ENCODE assay signal across 8 cellular contexts in the genomic region with DNA sequence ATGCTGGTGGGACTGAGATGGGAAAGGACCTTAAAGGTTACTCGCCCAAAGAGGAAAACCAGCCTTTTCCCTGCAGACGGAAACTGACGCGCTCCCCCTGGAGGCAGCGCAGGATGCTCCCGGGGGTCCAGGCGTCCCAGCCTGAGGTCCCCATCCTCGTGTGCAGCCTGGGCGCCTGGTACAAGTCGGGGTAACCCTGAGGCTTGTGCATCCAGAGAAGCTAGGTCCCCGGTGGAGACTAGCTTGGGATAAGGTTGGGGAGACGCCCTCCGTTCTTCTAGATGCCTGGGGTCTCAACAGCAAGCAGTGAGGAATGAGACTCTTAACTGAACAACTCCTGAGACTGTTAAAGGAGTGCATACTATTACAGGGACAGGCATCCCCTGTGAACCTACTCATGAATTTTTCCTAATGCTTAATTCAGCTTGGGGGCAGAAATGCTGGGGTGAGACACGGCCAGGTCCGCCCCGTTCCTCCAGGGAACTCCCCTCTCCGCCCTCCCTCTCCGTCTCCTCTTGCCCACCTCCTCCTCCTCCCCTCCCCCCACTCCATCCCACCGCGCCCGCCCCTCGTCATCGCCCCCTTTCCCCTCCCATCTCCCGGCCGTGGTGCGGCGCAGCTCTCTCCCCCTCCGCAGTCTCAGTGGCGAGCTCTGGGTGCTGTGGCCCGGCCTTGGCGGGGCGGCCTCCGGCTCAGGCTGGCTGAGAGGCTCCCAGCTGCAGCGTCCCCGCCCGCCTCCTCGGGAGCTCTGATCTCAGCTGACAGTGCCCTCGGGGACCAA. TPM values are rescaled to one million over a fixed set of nuclear protein-coding genes. Genes with fewer than 3 reads are reported as not detected.
DNase-seq lines count a peak whose midpoint lies in the region; ATAC-seq, FAIRE-seq and TF ChIP-seq lines count a peak whose summit lies in the region.

A gene with protein sequence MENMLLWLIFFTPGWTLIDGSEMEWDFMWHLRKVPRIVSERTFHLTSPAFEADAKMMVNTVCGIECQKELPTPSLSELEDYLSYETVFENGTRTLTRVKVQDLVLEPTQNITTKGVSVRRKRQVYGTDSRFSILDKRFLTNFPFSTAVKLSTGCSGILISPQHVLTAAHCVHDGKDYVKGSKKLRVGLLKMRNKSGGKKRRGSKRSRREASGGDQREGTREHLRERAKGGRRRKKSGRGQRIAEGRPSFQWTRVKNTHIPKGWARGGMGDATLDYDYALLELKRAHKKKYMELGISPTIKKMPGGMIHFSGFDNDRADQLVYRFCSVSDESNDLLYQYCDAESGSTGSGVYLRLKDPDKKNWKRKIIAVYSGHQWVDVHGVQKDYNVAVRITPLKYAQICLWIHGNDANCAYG (plus strand): TSS at position 634 of the 781 bp plus-strand sequence. CDS start 10,908 bp downstream, outside the sequence.

- H3K4me1 ChIP-seq in IMR-90 (ENCODE audit: control insufficient read depth, insufficient read depth, low read length) (no peaks in the 10 kb centered on the region; the same call in 1 of the 2 replicates), endothelial cell of umbilical vein (ENCODE audit: control insufficient read depth, extremely low read depth, insufficient read depth, low read length) (peaks cover 9% of the 10 kb centered on the region), upper lobe of right lung (peaks cover 7% of the 10 kb centered on the region)

- H3K9me3 ChIP-seq in IMR-90 (ENCODE audit: control insufficient read depth, insufficient read depth, low read length) (no peaks in the 10 kb centered on the region), endothelial cell of umbilical vein (replicated peaks; ENCODE audit: control insufficient read depth, insufficient read depth, low read length) (no peaks in the 10 kb centered on the region), upper lobe of right lung (no peaks in the 10 kb centered on the region)

- H3K14ac ChIP-seq in IMR-90 (replicated peaks; ENCODE audit: low read depth, low read length) = no peak within 1 kb of the TSS

- H2AK9ac ChIP-seq in IMR-90 (replicated peaks; ENCODE audit: low read depth, low read length, poor library complexity) = no peak within 1 kb of the TSS

- no peaks in the 10 kb centered on the region for H3K36me3 ChIP-seq in IMR-90 (ENCODE audit: control insufficient read depth, insufficient read depth, low read length)
- H3K36me3 ChIP-seq in endothelial cell of umbilical vein (ENCODE audit: control insufficient read depth in 2 of 2, extremely low read depth in 1 of 2, insufficient read depth in 2 of 2, low read length in 2 of 2) = no peaks in the 10 kb centered on the region
- H3K36me3 ChIP-seq in upper lobe of right lung = no peaks in the 10 kb centered on the region

- H3K79me1 ChIP-seq in IMR-90 (ENCODE audit: low read depth in 1 of 2, low read length in 2 of 2) = no peaks in the 10 kb centered on the region

- H2BK5ac ChIP-seq in IMR-90 (ENCODE audit: low read depth, low read length, poor library complexity, severe bottlenecking) = no peak within 1 kb of the TSS

- peak; percentile 91 for ATAC-seq in IMR-90 (ENCODE audit: low read depth)
- ATAC-seq in upper lobe of right lung = peak; percentile 90

- FAIRE-seq in endothelial cell of umbilical vein (lab: Jason Lieb, UNC) = peak; percentile 48

- peak within 1 kb of the TSS; percentile 96 for H3K23ac ChIP-seq in IMR-90 (ENCODE audit: low read depth, low read length)

- H2BK120ac ChIP-seq in IMR-90 (ENCODE audit: low read depth, low read length) = peak within 1 kb of the TSS; percentile 69; the same call in 1 of the 2 replicates

- TF ChIP-seq CTCF in GM12875 (IDR thresholded peaks at IDR 0.05; ENCODE audit: borderline replicate concordance, insufficient read depth, low read depth, low read length) (peak; percentile 74), IMR-90 (conservative IDR thresholded peaks at IDR 0.05; ENCODE audit: low read depth, low read length) (peak; percentile 69), endothelial cell of umbilical vein (IDR thresholded peaks at IDR 0.05; ENCODE audit: extremely low read depth in 1 of 2, insufficient read depth in 1 of 2, low read depth in 1 of 2, low read length in 2 of 2) (peak; percentile 83 to 90), upper lobe of right lung (IDR thresholded peaks at IDR 0.05) (peak; percentile 72)

- no peak within 1 kb of the TSS; the same call in 2 of the 3 replicates for H2BK15ac ChIP-seq in IMR-90 (ENCODE audit: low read depth, low read length)

- POLR2A ChIA-PET in IMR-90 (lab: Charles Lee; ENCODE audit: unreplicated experiment) = no interaction called here
- POLR2A ChIA-PET in endothelial cell of umbilical vein (lab: Charles Lee) = interaction anchor here (0.7 kb wide), 2 partner anchors 111 to 445 kb away, joined by 4 to 12 read pairs; no protein-coding TSS in a partner anchor

- H3K27ac ChIP-seq in IMR-90 (ENCODE audit: insufficient read depth, low read length) = no peak within 1 kb of the TSS
- H3K27ac ChIP-seq in endothelial cell of umbilical vein (ENCODE audit: insufficient read depth, low read depth, low read length) = no peak within 1 kb of the TSS
- peak within 1 kb of the TSS; percentile 27 for H3K27ac ChIP-seq in upper lobe of right lung

- TF ChIP-seq RAD21 in IMR-90 (IDR thresholded peaks at IDR 0.05; ENCODE audit: low read length) = peak; percentile 68

- peak within 1 kb of the TSS; percentile 95 for H3K4me2 ChIP-seq in IMR-90 (ENCODE audit: low read depth, low read length)
- H3K4me2 ChIP-seq in endothelial cell of umbilical vein (ENCODE audit: insufficient read depth, low read length) = peak within 1 kb of the TSS; percentile 90

- H2AK5ac ChIP-seq in IMR-90 (ENCODE audit: low read depth, low read length) = no peak within 1 kb of the TSS

- CTCF ChIA-PET in IMR-90 (lab: Yijun Ruan, JAX) = interaction anchor here (0.6 to 7.0 kb wide), 11 partner anchors 30 to 445 kb away, joined by 3 to 74 read pairs (median 6); partner anchors contain the start of genes DOP1A and UBE3D
- CTCF ChIA-PET in endothelial cell of umbilical vein (lab: Charles Lee) = interaction anchor here (0.6 to 7.0 kb wide), 14 partner anchors 8 to 446 kb away, joined by 3 to 319 read pairs (median 6); partner anchors contain the start of genes DOP1A and UBE3D

- H3K9me1 ChIP-seq in IMR-90 (ENCODE audit: insufficient read depth, low read length) (no peaks in the 10 kb centered on the region), endothelial cell of umbilical vein (replicated peaks; ENCODE audit: control insufficient read depth, extremely low read depth, insufficient read depth, low read length) (no peaks in the 10 kb centered on the region)

- H4K20me1 ChIP-seq in IMR-90 (ENCODE audit: insufficient read depth, low read length) (no peaks in the 10 kb centered on the region), endothelial cell of umbilical vein (replicated peaks; ENCODE audit: control insufficient read depth, extremely low read depth, insufficient read depth, low read length) (no peaks in the 10 kb centered on the region)

- dilution Hi-C loops in IMR-90 (cut with HindIII; ENCODE audit: low sequenced_read_pairs, unreplicated experiment) = loop anchor here (25.0 kb wide), 2 partner anchors 300 to 450 kb away; partner anchors contain the start of genes DOP1A and UBE3D
- dilution Hi-C loops in endothelial cell of umbilical vein (cut with MboI; ENCODE audit: extremely low pct_ligation_motif_present, low sequenced_read_pairs) = loop anchor here (25.0 kb wide), 2 partner anchors 300 to 425 kb away; no protein-coding TSS in a partner anchor

- no peak within 1 kb of the TSS for H3K4ac ChIP-seq in IMR-90 (ENCODE audit: low read depth, low read length)

- peak within 1 kb of the TSS; percentile 34 for H3K4me3 ChIP-seq in GM12875 (ENCODE audit: low read depth, low read length)
- peak within 1 kb of the TSS; percentile 40 for H3K4me3 ChIP-seq in IMR-90 (ENCODE audit: insufficient read depth, low read depth, low read length)
- peak within 1 kb of the TSS; percentile 27 to 75 (median 43) for H3K4me3 ChIP-seq in endothelial cell of umbilical vein (replicated peaks in 1 of 3; ENCODE audit: insufficient read depth in 1 of 3, low read depth in 1 of 3, low read length in 3 of 3)
- H3K4me3 ChIP-seq in upper lobe of right lung = peak within 1 kb of the TSS; percentile 44

- peak within 1 kb of the TSS; percentile 70; the same call in 1 of the 2 replicates for H2BK20ac ChIP-seq in IMR-90 (ENCODE audit: low read depth, low read length)

- DNase-seq in ACHN (peak; percentile 60), IMR-90 (peak; percentile 48), SW480 (ENCODE audit: low spot score) (peak; percentile 22), endothelial cell of umbilical vein (ENCODE audit: low read depth, low spot score) (peak; percentile 53), midbrain (lab: John Stamatoyannopoulos, UW) (peak; percentile 45), upper lobe of right lung (peak; percentile 80), DMS79 (lab: John Stamatoyannopoulos, UW) (no peak)

- in situ Hi-C loops in ACHN (cut with HindIII; ENCODE audit: low pct_ligation_motif_present, low pct_unique_long_range_greater_than_20kb, low sequenced_read_pairs) = loop anchor here (25.0 kb wide), 1 partner anchor 300 kb away; no protein-coding TSS in a partner anchor
- in situ Hi-C loops in IMR-90 (cut with MboI; ENCODE audit: low sequenced_read_pairs) = loop anchor here (25.0 kb wide), 1 partner anchor 1250 kb away; no protein-coding TSS in a partner anchor

- H3K9ac ChIP-seq in IMR-90 (ENCODE audit: low read depth, low read length) (peak within 1 kb of the TSS; percentile 61; the same call in 1 of the 2 replicates), endothelial cell of umbilical vein (replicated peaks; ENCODE audit: extremely low read depth, insufficient read depth, low read length) (no peak within 1 kb of the TSS)

- intact Hi-C loops in IMR-90 (cut with micrococcal nuclease) = loop anchor here (1.0 to 10.0 kb wide), 5 partner anchors 80 to 1260 kb away; partner anchors contain the start of genes ME1 and TPBG
- intact Hi-C loops in endothelial cell of umbilical vein (cut with micrococcal nuclease) = loop anchor here (1.0 to 5.0 kb wide), 5 partner anchors 80 to 1265 kb away; partner anchors contain the start of genes DOP1A, IBTK and ME1
- intact Hi-C loops in upper lobe of right lung (cut with DNase I) = loop anchor here (5.0 to 10.0 kb wide), 2 partner anchors 90 to 287 kb away; no protein-coding TSS in a partner anchor

- H3K18ac ChIP-seq in IMR-90 (ENCODE audit: low read depth, low read length) = 0 out of 2 replicates have a peak within 1 kb of the TSS, but pooled peaks have one; percentile 1

- H3K56ac ChIP-seq in IMR-90 (ENCODE audit: extremely low read depth, insufficient read depth, low read length) = peak within 1 kb of the TSS; percentile 35; the same call in 1 of the 2 replicates

- BruUV-seq in IMR-90 (replicated peaks; lab: Mats Ljungman, UMichigan) (no TSS peak), endothelial cell of umbilical vein (replicated peaks; lab: Mats Ljungman, UMichigan) (no TSS peak)

- H4K8ac ChIP-seq in IMR-90 (ENCODE audit: low read depth in 2 of 2, low read length in 2 of 2) = 0 out of 4 replicates have a peak within 1 kb of the TSS, but pooled peaks of 1 of the 2 experiments have one; percentile 35

- peak within 1 kb of the TSS; percentile 93 for H2AFZ ChIP-seq in IMR-90 (replicated peaks; ENCODE audit: low read length, poor library complexity)
- peak within 1 kb of the TSS; percentile 99 for H2AFZ ChIP-seq in endothelial cell of umbilical vein (ENCODE audit: low read depth, low read length)

- no peaks in the 10 kb centered on the region for H3K27me3 ChIP-seq in IMR-90 (ENCODE audit: control insufficient read depth, insufficient read depth, low read length)
- H3K27me3 ChIP-seq in endothelial cell of umbilical vein (ENCODE audit: control insufficient read depth in 2 of 2, insufficient read depth in 2 of 2, low read length in 2 of 2) = no peaks in the 10 kb centered on the region
- H3K27me3 ChIP-seq in upper lobe of right lung = peaks cover 6% of the 10 kb centered on the region

- H4K5ac ChIP-seq in IMR-90 (ENCODE audit: low read depth, low read length) = peak within 1 kb of the TSS; percentile 52; the same call in 1 of the 2 replicates

- TF ChIP-seq POLR2A in IMR-90 (IDR thresholded peaks at IDR 0.05; ENCODE audit: low read depth, low read length) (no peak; the same call in 1 of the 2 replicates), endothelial cell of umbilical vein (IDR thresholded peaks at IDR 0.05; ENCODE audit: low read depth, low read length) (no peak)

- WGBS in IMR-90 (ENCODE audit: extremely low coverage in 2 of 2, insufficient read length in 1 of 2), 2 experiments = 0% methylated on average over 7 of the region's 38 CpGs; no CpG with 5 or more reads in 1 of the 2 experiments

- H3K79me2 ChIP-seq in endothelial cell of umbilical vein (ENCODE audit: control insufficient read depth, insufficient read depth, low read length) = no peaks in the 10 kb centered on the region

- no peak within 1 kb of the TSS for H4K91ac ChIP-seq in IMR-90 (ENCODE audit: insufficient read depth, low read depth, low read length)

RNA-seq across cellular contexts. Expression of the gene that starts here (rescaled TPM):
- total RNA-seq in IMR-90 (2012; rRNA removed) (5.2 and 6.7 TPM in 2 replicates), endothelial cell of umbilical vein (not detected in 2 replicates), upper lobe of right lung (1.3 TPM)
- polyA plus RNA-seq in IMR-90 (2012; rRNA removed) (4.2 and 5.6 TPM in 2 replicates), endothelial cell of umbilical vein (not detected in 2 replicates)
- polyA plus RNA-seq in IMR-90 (2012; cell fraction: cytosol; rRNA removed) = 1.4 and 2.0 TPM in 2 replicates
- 0.50 and 1.8 TPM in 2 replicates for polyA plus RNA-seq in IMR-90 (2012; cell fraction: nucleus; rRNA removed; ENCODE audit: low replicate concordance)
- polyA plus RNA-seq in endothelial cell of umbilical vein (2011; cell fraction: cytosol; rRNA removed) = 0.04 and 0.06 TPM in 2 replicates
- not detected in 2 replicates for polyA plus RNA-seq in endothelial cell of umbilical vein (2011; cell fraction: nucleus; rRNA removed)
- 0.08 and 0.16 TPM in 2 replicates for polyA plus RNA-seq in endothelial cell of umbilical vein (2012)
- 0.17 TPM in 1 of 2 replicates, not detected in the other for polyA minus RNA-seq in endothelial cell of umbilical vein
- polyA minus RNA-seq in endothelial cell of umbilical vein (2011; cell fraction: cytosol; rRNA and poly(A)+ RNA removed) = not detected
- 0.14 TPM in 1 of 2 replicates, not detected in the other for polyA minus RNA-seq in endothelial cell of umbilical vein (2011; cell fraction: nucleus; rRNA and poly(A)+ RNA removed)

Comparison
In these comparisons a context has a peak if more than half of its experiments do, and no peak if none do; other contexts are left out.
1. Peak in DNase-seq, H3K4me3 ChIP-seq and H3K4me2 ChIP-seq in endothelial cell of umbilical vein; RNA of the gene not detected or under 1 TPM.